Comparison of ENCODE assay signal across 8 cellular contexts in genomic region chr19:40598121-40598917, GRCh38. TPM values are rescaled to one million over a fixed set of nuclear protein-coding genes. Genes with fewer than 3 reads are reported as not detected.
DNase-seq lines count a peak whose midpoint lies in the region; ATAC-seq and TF ChIP-seq lines count a peak whose summit lies in the region.

No MANE protein-coding gene starts in this region.

- ATAC-seq in GM18867 (IDR thresholded peaks at IDR 0.05; ENCODE audit: unreplicated experiment), result no peak

- H3K4me3 ChIP-seq in BJ (ENCODE audit: low read depth, low read length) (peak overlapping the region; percentile 37), HFF-Myc (replicated peaks; ENCODE audit: low read depth, low read length) (peak overlapping the region; percentile 55)

- DNase-seq in BJ (ENCODE audit: low read depth), result no peak
- DNase-seq in HFF-Myc (ENCODE audit: extremely low read depth, low read depth), result peak; percentile 73
- DNase-seq in NCI-H510A treated with DMSO at 0.1 percent for 48 hours (lab: John Stamatoyannopoulos, UW), result peak; percentile 80
- peak; percentile 78 to 79 for DNase-seq in activated CD4-positive, alpha-beta T cell treated with anti-CD3 and anti-CD28 coated beads for 24 hours (ENCODE audit: low read depth in 2 of 2)
- DNase-seq in cerebellum (ENCODE audit: low spot score), result peak; percentile 87
- peak; percentile 87 for DNase-seq in kidney tubule cell (ENCODE audit: low spot score)
- DNase-seq in stimulated activated CD4-positive, alpha-beta T cell treated with anti-CD3 and anti-CD28 coated beads, Interleukin-2, amount 100 ng/mL, for 48 hours, result peak; percentile 91 to 95

- TF ChIP-seq CTCF in BJ (IDR thresholded peaks at IDR 0.05; ENCODE audit: insufficient read depth, low read depth, low read length) (peak; percentile 99), HFF-Myc (IDR thresholded peaks at IDR 0.05; ENCODE audit: low read depth, low read length, missing control alignments) (peak; percentile 98)

- 0 out of 2 replicates have a peak, but pooled peaks cover 2% of the 10 kb centered on the region for H3K27me3 ChIP-seq in BJ (ENCODE audit: control insufficient read depth, insufficient read depth, low read length)

- H3K36me3 ChIP-seq in BJ (ENCODE audit: control insufficient read depth, insufficient read depth, low read length), result no peaks in the 10 kb centered on the region

- POLR2A ChIA-PET in BJ (lab: Charles Lee), result interaction anchor here (0.6 kb wide), 1 partner anchor 135 kb away, joined by 3 read pairs; no protein-coding TSS in a partner anchor

- CTCF ChIA-PET in BJ (lab: Yijun Ruan, JAX), result interaction anchor here (0.6 to 10.4 kb wide), 20 partner anchors 16 to 459 kb away, joined by 3 to 171 read pairs (median 3); partner anchors contain the start of genes BLVRB and SERTAD1

RNA-seq across cellular contexts. Expression of gene LTBP4, which starts 2.9 kb away (rescaled TPM):
- polyA plus RNA-seq in BJ (2011; rRNA removed), result 8.9 and 14.5 TPM in 2 replicates
- polyA minus RNA-seq in BJ (2011; rRNA and poly(A)+ RNA removed), result 10.4 and 20.3 TPM in 2 replicates
- total RNA-seq in cerebellum, result 36.8 TPM

RNA-seq across cellular contexts. Expression of gene SHKBP1, which starts 21.6 kb away (rescaled TPM):
- 35.5 and 59.0 TPM in 2 replicates for polyA plus RNA-seq in BJ (2011; rRNA removed)
- 46.6 and 74.8 TPM in 2 replicates for polyA minus RNA-seq in BJ (2011; rRNA and poly(A)+ RNA removed)
- 3.3 TPM for total RNA-seq in cerebellum
